ENCODE assay signal across 1 cellular context in genomic region chr16:31081428-31082351, GRCh38.
A peak's percentile ranks its signal among the peaks of the same experiment; 100 is the strongest.
TF ChIP-seq lines count a peak whose summit lies in the region.

No MANE protein-coding gene starts in this region.

TF ChIP-seq in HEK293, 187 proteins besides CTCF, POLR2A, EP300 and RAD21 (continued from another document):
- TF ChIP-seq PRDM10 (tag by site-specific recombination; IDR thresholded peaks at IDR 0.05) (0 out of 2 replicates have a peak, but pooled peaks have one; percentile 41), ZNF16 (tag by site-specific recombination; IDR thresholded peaks at IDR 0.05; ENCODE audit: low read depth) (no peak), ZNF140 (tag by site-specific recombination; IDR thresholded peaks at IDR 0.05) (no peak), RBAK (tag by site-specific recombination; IDR thresholded peaks at IDR 0.05) (no peak), ZNF426 (tag by site-specific recombination; IDR thresholded peaks at IDR 0.05) (no peak), MZF1 (tag by site-specific recombination; IDR thresholded peaks at IDR 0.05; ENCODE audit: borderline replicate concordance) (no peak), ZNF585B (tag by site-specific recombination; IDR thresholded peaks at IDR 0.05) (no peak), PATZ1 (tag by site-specific recombination; IDR thresholded peaks at IDR 0.05) (peak; percentile 15; the same call in 1 of the 2 replicates), SCRT1 (tag by site-specific recombination; IDR thresholded peaks at IDR 0.05; ENCODE audit: borderline replicate concordance) (no peak), ZNF626 (tag by site-specific recombination; IDR thresholded peaks at IDR 0.05) (no peak)
